In genomic region chr22:43185860-43186261, GRCh38 we compare ENCODE assay signal across 7 cellular contexts. TPM values are rescaled to one million over a fixed set of nuclear protein-coding genes. Genes with fewer than 3 reads are reported as not detected.
DNase-seq lines count a peak whose midpoint lies in the region; ATAC-seq, FAIRE-seq and TF ChIP-seq lines count a peak whose summit lies in the region.

No MANE protein-coding gene starts in this region.

- in situ Hi-C loops in GM12878 (cut with MboI): no loop called here

- peaks cover 18% of the 10 kb centered on the region for H3K79me2 ChIP-seq in GM12878 (ENCODE audit: control insufficient read depth, insufficient read depth, low read length)

- intact Hi-C loops in GM12878 (cut with micrococcal nuclease; ENCODE audit: unreplicated experiment): no loop called here

- CTCF ChIA-PET in GM12878 (lab: Yijun Ruan, JAX): interaction anchor here (0.9 to 1.5 kb wide), 2 partner anchors 25 to 125 kb away, joined by 3 read pairs; no protein-coding TSS in a partner anchor

- WGBS in GM12878 (ENCODE audit: insufficient coverage, insufficient replicate concordance, low lambda C conversion rate, missing lambda C conversion rate): 17% methylated on average over 12 of the region's 12 CpGs

- ATAC-seq in GM12878: no peak

- TF ChIP-seq POLR2A in GM12878 (IDR thresholded peaks at IDR 0.05; ENCODE audit: low read depth, low read length): no peak

- no peak for TF ChIP-seq RAD21 in GM12878 (IDR thresholded peaks at IDR 0.05; ENCODE audit: insufficient read depth, low read depth, low read length)

- H3K4me3 ChIP-seq in GM06990 (replicated peaks; ENCODE audit: low read depth, low read length) (peak overlapping the region; percentile 80), GM12878 (peak overlapping the region; percentile 86), skin epidermis (peak overlapping the region; percentile 69 to 84 (median 76))

- TF ChIP-seq EP300 in GM12878 (IDR thresholded peaks at IDR 0.05; ENCODE audit: borderline replicate concordance in 1 of 2, control insufficient read depth in 1 of 2, low read depth in 2 of 2, low read length in 2 of 2): no peak

- H3K9me3 ChIP-seq in GM12878 (replicated peaks; ENCODE audit: control insufficient read depth, insufficient read depth, low read length): no peaks in the 10 kb centered on the region; the same call in 2 of the 3 replicates

- SMC1A ChIA-PET in GM12878 (lab: Charles Lee; ENCODE audit: uncharacterized antibody, unreplicated experiment): no interaction called here

- POLR2A ChIA-PET in GM12878 (lab: Charles Lee): interaction anchor here (0.6 kb wide), 1 partner anchor 504 kb away, joined by 3 read pairs; no protein-coding TSS in a partner anchor

- no peaks in the 10 kb centered on the region for H3K27me3 ChIP-seq in GM06990 (replicated peaks; ENCODE audit: control insufficient read depth, insufficient read depth, low read length)
- no peaks in the 10 kb centered on the region; a peak in 1 of 4 replicates for H3K27me3 ChIP-seq in GM12878 (replicated peaks in 1 of 2; ENCODE audit: control insufficient read depth in 2 of 2, insufficient read depth in 2 of 2, low read length in 1 of 2)

- peaks cover 10% of the 10 kb centered on the region for H3K4me1 ChIP-seq in GM12878 (ENCODE audit: control insufficient read depth, insufficient read depth, low read length)

- no peak overlapping the region for H2AFZ ChIP-seq in GM12878 (ENCODE audit: control insufficient read depth, low read depth, low read length)

- no peak for FAIRE-seq in GM12878 (lab: Jason Lieb, UNC)

- BruUV-seq in GM12878 (replicated peaks; lab: Mats Ljungman, UMichigan): no TSS peak

- peak overlapping the region; percentile 92 for H3K4me2 ChIP-seq in GM12878 (ENCODE audit: control insufficient read depth, insufficient read depth)

- H3K36me3 ChIP-seq in GM06990 (ENCODE audit: control insufficient read depth, insufficient read depth, low read length) (peaks cover 7% of the 10 kb centered on the region), GM12878 (ENCODE audit: control insufficient read depth in 2 of 2, insufficient read depth in 2 of 2, low read length in 1 of 2) (no peaks in the 10 kb centered on the region; a peak in 1 of 4 replicates)

- RAD21 ChIA-PET in GM12878 (lab: Charles Lee; ENCODE audit: unreplicated experiment): no interaction called here

- no peaks in the 10 kb centered on the region for H4K20me1 ChIP-seq in GM12878 (ENCODE audit: control insufficient read depth, insufficient read depth)

- TF ChIP-seq CTCF in GM06990 (IDR thresholded peaks at IDR 0.05; ENCODE audit: insufficient read depth, low read length, poor library complexity, severe bottlenecking) (no peak), GM12878 (IDR thresholded peaks at IDR 0.05 in 2 of 3, conservative IDR thresholded peaks at IDR 0.05 in 1 of 3; ENCODE audit: control insufficient read depth in 2 of 3, extremely low read depth in 1 of 3, insufficient read depth in 1 of 3, low read depth in 3 of 3, low read length in 3 of 3) (no peak)

- H3K27ac ChIP-seq in GM12878 (ENCODE audit: control insufficient read depth, insufficient read depth) (peak overlapping the region; percentile 64), skin epidermis (peak overlapping the region in 12 of 21 experiments; percentile 22 to 94 (median 89))

- peak overlapping the region; percentile 87 for H3K9ac ChIP-seq in GM12878 (ENCODE audit: control insufficient read depth, insufficient read depth, low read length)

- DNase-seq in GM06990 (ENCODE audit: extremely low read depth, insufficient read length): no peak
- peak; percentile 8 for DNase-seq in NCI-H1092 treated with DMSO at 0.1 percent for 48 hours (lab: John Stamatoyannopoulos, UW)
- no peak for DNase-seq in GM12878 (ENCODE audit: low read depth, low spot score)
- DNase-seq in iPS-NIHi7 (ENCODE audit: extremely low spot score): peak; percentile 39
- no peak for DNase-seq in SW 1271 (lab: John Stamatoyannopoulos, UW)
- DNase-seq in MV-4-11 (lab: John Stamatoyannopoulos, UW): no peak

TF ChIP-seq in GM12878, 131 proteins besides CTCF, POLR2A, EP300 and RAD21:
- TF ChIP-seq SIN3A (IDR thresholded peaks at IDR 0.05; ENCODE audit: low read depth, low read length): no peak

RNA-seq across cellular contexts. Expression of gene TTLL12, which starts 1.1 kb away (rescaled TPM):
- 18.0 and 21.6 TPM in 2 replicates for total RNA-seq in GM12878 (2013; cell fraction: nucleolus; rRNA removed)
- total RNA-seq in GM12878 (2014; rRNA removed) (79.5 and 89.8 TPM in 2 replicates), GM12878 (2014; rRNA removed; fragmentation: Illumina TruSeq; extraction: Trizol) (17.7 and 22.3 TPM in 2 replicates), GM12878 (2021) (65.6 and 66.6 TPM in 2 replicates)
- polyA plus RNA-seq in GM12878 (2011; ENCODE audit: low read depth): 9.3 TPM
- polyA plus RNA-seq in GM12878 (2011; rRNA removed) (4.9 and 14.9 TPM in 2 replicates), GM12878 (2014; fragmentation: Illumina TruSeq; extraction: Trizol) (6.8 and 26.6 TPM in 2 replicates), GM12878 (2014; fragmentation: Nextera tagmentation; extraction: Ambion mirVana) (1 to 10 TPM in 1 of 2 experiments, under 1 TPM in 1; 1.00 to 3.0 TPM), GM12878 (2014; rRNA removed) (50.5 and 58.7 TPM in 2 replicates), GM12878 (2016; fragmentation: Nextera tagmentation; extraction: Ambion mirVana) (10 to 100 TPM; 66.1 to 83.6 TPM)
- polyA plus RNA-seq in GM12878 (2011; cell fraction: cytosol; rRNA removed): 21.6 and 25.3 TPM in 2 replicates
- polyA plus RNA-seq in GM12878 (2011; cell fraction: nucleus; rRNA removed): 24.3 and 34.3 TPM in 2 replicates
- polyA plus RNA-seq in GM12878 (2012): 23.2 and 26.7 TPM in 2 replicates
- polyA minus RNA-seq in GM12878 (2011; rRNA and poly(A)+ RNA removed): 16.1 and 18.4 TPM in 2 replicates
- 11.8 and 12.2 TPM in 2 replicates for polyA minus RNA-seq in GM12878 (2011; cell fraction: cytosol; rRNA and poly(A)+ RNA removed)
- polyA minus RNA-seq in GM12878 (2011; cell fraction: nucleus; rRNA and poly(A)+ RNA removed): 5.9 and 11.0 TPM in 2 replicates

RNA-seq across cellular contexts. Expression of gene TSPO, which starts 34.5 kb away (rescaled TPM):
- 4.2 and 6.8 TPM in 2 replicates for total RNA-seq in GM12878 (2013; cell fraction: nucleolus; rRNA removed)
- total RNA-seq in GM12878 (2014; rRNA removed) (41.3 and 50.5 TPM in 2 replicates), GM12878 (2014; rRNA removed; fragmentation: Illumina TruSeq; extraction: Trizol) (4.9 and 6.6 TPM in 2 replicates), GM12878 (2021) (25.8 and 31.6 TPM in 2 replicates)
- polyA plus RNA-seq in GM12878 (2011; ENCODE audit: low read depth): 6.8 TPM
- polyA plus RNA-seq in GM12878 (2011; rRNA removed) (6.1 and 11.7 TPM in 2 replicates), GM12878 (2014; fragmentation: Illumina TruSeq; extraction: Trizol) (1.4 TPM in 1 of 2 replicates, not detected in the other), GM12878 (2014; fragmentation: Nextera tagmentation; extraction: Ambion mirVana) (1 to 10 TPM; 1.8 to 3.4 TPM), GM12878 (2014; rRNA removed) (41.1 and 46.8 TPM in 2 replicates), GM12878 (2016; fragmentation: Nextera tagmentation; extraction: Ambion mirVana) (10 to 100 TPM; 27.1 to 30.8 TPM)
- 23.6 and 34.9 TPM in 2 replicates for polyA plus RNA-seq in GM12878 (2011; cell fraction: cytosol; rRNA removed)
- polyA plus RNA-seq in GM12878 (2011; cell fraction: nucleus; rRNA removed): 19.5 and 31.3 TPM in 2 replicates
- 14.1 and 30.7 TPM in 2 replicates for polyA plus RNA-seq in GM12878 (2012)
- polyA minus RNA-seq in GM12878 (2011; rRNA and poly(A)+ RNA removed): 1.7 and 11.1 TPM in 2 replicates
- 3.7 and 5.5 TPM in 2 replicates for polyA minus RNA-seq in GM12878 (2011; cell fraction: cytosol; rRNA and poly(A)+ RNA removed)
- polyA minus RNA-seq in GM12878 (2011; cell fraction: nucleus; rRNA and poly(A)+ RNA removed): 3.1 and 6.0 TPM in 2 replicates

RNA-seq across cellular contexts. Expression of gene MCAT, which starts 42.7 kb away (rescaled TPM):
- 32.5 and 52.1 TPM in 2 replicates for total RNA-seq in GM12878 (2013; cell fraction: nucleolus; rRNA removed)
- total RNA-seq in GM12878 (2014; rRNA removed) (20.6 and 22.3 TPM in 2 replicates), GM12878 (2014; rRNA removed; fragmentation: Illumina TruSeq; extraction: Trizol) (9.9 and 11.8 TPM in 2 replicates), GM12878 (2021) (26.2 and 26.5 TPM in 2 replicates)
- polyA plus RNA-seq in GM12878 (2011; ENCODE audit: low read depth): 4.2 TPM
- polyA plus RNA-seq in GM12878 (2011; rRNA removed) (12.1 and 16.5 TPM in 2 replicates), GM12878 (2014; fragmentation: Illumina TruSeq; extraction: Trizol) (5.3 and 11.9 TPM in 2 replicates), GM12878 (2014; fragmentation: Nextera tagmentation; extraction: Ambion mirVana) (10 to 100 TPM in 1 of 2 experiments, 1 to 10 TPM in 1; 3.6 to 10.8 TPM), GM12878 (2014; rRNA removed) (29.1 and 30.8 TPM in 2 replicates), GM12878 (2016; fragmentation: Nextera tagmentation; extraction: Ambion mirVana) (10 to 100 TPM; 22.1 to 26.4 TPM)
- polyA plus RNA-seq in GM12878 (2011; cell fraction: cytosol; rRNA removed): 22.5 and 34.9 TPM in 2 replicates
- 15.9 and 25.4 TPM in 2 replicates for polyA plus RNA-seq in GM12878 (2011; cell fraction: nucleus; rRNA removed)
- polyA plus RNA-seq in GM12878 (2012): 10.8 and 11.2 TPM in 2 replicates
- 10.9 and 19.5 TPM in 2 replicates for polyA minus RNA-seq in GM12878 (2011; rRNA and poly(A)+ RNA removed)
- 7.1 and 9.0 TPM in 2 replicates for polyA minus RNA-seq in GM12878 (2011; cell fraction: cytosol; rRNA and poly(A)+ RNA removed)
- polyA minus RNA-seq in GM12878 (2011; cell fraction: nucleus; rRNA and poly(A)+ RNA removed): 5.9 and 15.7 TPM in 2 replicates

Comparison
In these comparisons a context has a peak if more than half of its experiments do, and no peak if none do; other contexts are left out.
1. DNase-seq: peak in NCI-H1092 treated with DMSO at 0.1 percent for 48 hours (single experiment) and iPS-NIHi7 (single experiment); none in GM06990 (single experiment), GM12878 (single experiment), SW 1271 (0 of 2) and MV-4-11 (single experiment).
2. Peak in every context shown above with its lines, with median percentiles within 50 percentile points of each other: H3K4me3 ChIP-seq.